Comparison of ENCODE assay signal across 12 cellular contexts in the genomic region with DNA sequence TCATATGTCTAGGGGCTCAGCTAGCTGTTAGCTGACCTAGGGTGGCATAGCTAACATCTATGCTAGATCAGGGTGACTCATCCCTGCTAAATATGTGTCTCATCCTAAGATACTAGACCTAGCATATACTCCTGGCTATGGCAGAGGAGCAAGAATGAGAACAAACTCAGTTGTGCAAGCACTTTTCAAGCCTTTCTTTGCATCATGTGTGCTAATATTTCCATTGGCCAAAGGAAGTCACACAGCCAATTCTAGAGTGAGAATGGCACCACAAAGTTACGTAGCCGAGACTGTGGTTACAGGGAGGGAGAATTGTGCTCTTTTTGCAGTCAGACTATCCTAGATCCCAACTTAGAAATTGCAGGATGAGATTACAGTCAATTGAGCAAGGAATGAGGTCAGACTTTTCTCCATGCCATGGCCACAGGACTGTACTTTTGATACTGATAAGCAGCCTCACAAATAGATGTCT.
A peak's percentile ranks its signal among the peaks of the same experiment; 100 is the strongest.
DNase-seq lines count a peak whose midpoint lies in the region; TF ChIP-seq lines count a peak whose summit lies in the region.
"Had no signal": no experiment of that assay in that cellular context is flagged by ENCODE, and none has a peak within 500 bp of the region (broad histone marks: within the 10 kb centered on the region; RNA-seq: fewer than 3 reads in every experiment).

No MANE protein-coding gene starts in this region.

- no peak for TF ChIP-seq POLR2A in uterus (IDR thresholded peaks at IDR 0.05)

- H3K4me1 ChIP-seq in mammary epithelial cell (ENCODE audit: insufficient read depth, low read length) (peaks cover 5% of the 10 kb centered on the region), uterus (no peaks in the 10 kb centered on the region)

- in situ Hi-C loops in mammary epithelial cell (cut with MboI; ENCODE audit: low sequenced_read_pairs in 2 of 2) = no loop called here

- H4K20me1 ChIP-seq in mammary epithelial cell (ENCODE audit: insufficient read depth, low read length) = no peaks in the 10 kb centered on the region

- TF ChIP-seq CTCF in mammary epithelial cell (conservative IDR thresholded peaks at IDR 0.05 in 1 of 2, IDR thresholded peaks at IDR 0.05 in 1 of 2; ENCODE audit: extremely low read depth in 1 of 2, insufficient read depth in 1 of 2, low read depth in 1 of 2, low read length in 2 of 2) = no peak
- TF ChIP-seq CTCF in uterus (IDR thresholded peaks at IDR 0.05) = no peak

- no TSS peak for BruUV-seq in mammary epithelial cell (replicated peaks; lab: Mats Ljungman, UMichigan)

- dilution Hi-C loops in mammary epithelial cell (cut with HindIII; ENCODE audit: low sequenced_read_pairs) = no loop called here

- no peaks in the 10 kb centered on the region for H3K79me2 ChIP-seq in mammary epithelial cell (ENCODE audit: insufficient read depth, low read length)

- CTCF ChIA-PET in mammary epithelial cell (lab: Charles Lee; ENCODE audit: low non-redundant PET) = no interaction called here

- intact Hi-C loops in mammary epithelial cell (cut with micrococcal nuclease) = no loop called here
- intact Hi-C loops in uterus (cut with DNase I; ENCODE audit: low total_unique reads) = no loop called here

- H3K9me3 ChIP-seq in mammary epithelial cell (replicated peaks; ENCODE audit: insufficient read depth, low read length) (peaks cover 4% of the 10 kb centered on the region), uterus (no peaks in the 10 kb centered on the region)

- no peak overlapping the region for H3K4me2 ChIP-seq in mammary epithelial cell (ENCODE audit: insufficient read depth, low read depth, low read length)

- H3K4me3 ChIP-seq in mammary epithelial cell (replicated peaks in 1 of 3; ENCODE audit: insufficient read depth in 1 of 3, low read depth in 2 of 3, low read length in 3 of 3) (no peak overlapping the region), uterus (no peak overlapping the region)

- H3K27me3 ChIP-seq in mammary epithelial cell (ENCODE audit: insufficient read depth, low read length) (no peaks in the 10 kb centered on the region), uterus (no peaks in the 10 kb centered on the region)

- H3K9ac ChIP-seq in mammary epithelial cell (ENCODE audit: insufficient read depth, low read length) = no peak overlapping the region

- DNase-seq in EH (ENCODE audit: low read depth) = peak; percentile 80
- peak; percentile 25 for DNase-seq in MV-4-11 (lab: John Stamatoyannopoulos, UW)
- DNase-seq in mammary epithelial cell = peak; percentile 9
- peak; percentile 52 for DNase-seq in iris pigment epithelial cell (ENCODE audit: low read depth)
- DNase-seq in inferior parietal cortex (ENCODE audit: extremely low spot score) = no peak
- no peak for DNase-seq in hypothalamus (lab: John Stamatoyannopoulos, UW)
- DNase-seq in stimulated activated CD4-positive, alpha-beta T cell treated with anti-CD3 and anti-CD28 coated beads, Interleukin-2, amount 100 ng/mL, for 24 hours = no peak
- DNase-seq in uterus = no peak
- DNase-seq: C1 segment of cervical spinal cord; KG1; NCI-H2081 treated with DMSO at 0.1 percent for 48 hours; stimulated activated naive CD4-positive, alpha-beta T cell had no signal

- H3K36me3 ChIP-seq in mammary epithelial cell (ENCODE audit: insufficient read depth, low read length) (no peaks in the 10 kb centered on the region), uterus (no peaks in the 10 kb centered on the region)

- H3K27ac ChIP-seq in mammary epithelial cell (ENCODE audit: insufficient read depth, low read depth, low read length) (no peak overlapping the region), uterus (no peak overlapping the region)

- 96% methylated on average over 2 of the region's 2 CpGs for WGBS in mammary epithelial cell (ENCODE audit: low coverage, missing lambda C conversion rate)

- no peak overlapping the region for H2AFZ ChIP-seq in mammary epithelial cell (ENCODE audit: low read depth, low read length)

Comparison
In these comparisons a context has a peak if more than half of its experiments do, and no peak if none do; other contexts are left out.
1. DNase-seq: peak in EH (single experiment), MV-4-11 (single experiment), mammary epithelial cell (single experiment) and iris pigment epithelial cell (single experiment); none in inferior parietal cortex (single experiment), hypothalamus (0 of 51), stimulated activated CD4-positive, alpha-beta T cell treated with anti-CD3 and anti-CD28 coated beads, Interleukin-2, amount 100 ng/mL, for 24 hours (0 of 2) and uterus (0 of 2).